Comparison of ENCODE assay signal across 16 cellular contexts in the genomic region with DNA sequence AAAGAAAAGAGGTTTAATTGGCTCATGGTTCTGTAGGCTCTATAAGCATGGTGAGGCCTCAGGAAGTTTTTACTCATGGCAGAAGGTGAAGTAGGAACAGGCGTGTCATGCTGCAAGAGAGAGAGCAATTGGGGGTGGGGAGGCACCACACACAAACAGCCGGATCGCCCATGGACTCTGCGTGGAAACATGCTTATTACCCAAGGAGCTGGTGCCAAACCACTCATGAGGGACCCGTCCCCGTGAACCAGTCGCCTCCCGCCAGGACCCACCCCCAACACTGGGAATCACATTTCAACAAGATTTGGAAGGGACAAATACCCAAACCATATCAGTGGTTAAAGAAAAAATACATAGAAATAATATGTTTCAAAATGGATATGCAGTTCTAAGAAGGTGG.
"Had no signal": no experiment of that assay in that cellular context is flagged by ENCODE, and none has a peak within 500 bp of the region (broad histone marks: within the 10 kb centered on the region; RNA-seq: fewer than 3 reads in every experiment).

No MANE protein-coding gene starts in this region.

- H3K9me3 ChIP-seq: colonic mucosa, esophagus muscularis mucosa, gastroesophageal sphincter, lower lobe of right lung had no signal

- H3K27ac ChIP-seq: colonic mucosa, dorsolateral prefrontal cortex, esophagus muscularis mucosa, foreskin keratinocyte, gastroesophageal sphincter, heart right ventricle, left ventricle myocardium inferior, lower lobe of right lung had no signal

- H3K4me3 ChIP-seq: colonic mucosa, dorsolateral prefrontal cortex, esophagus muscularis mucosa, gastroesophageal sphincter, heart right ventricle, left ventricle myocardium inferior, lower lobe of right lung had no signal

- H3K27ac Mint-ChIP-seq: mesothelial cell of epicardium had no signal

- H3K36me3 ChIP-seq: colonic mucosa, esophagus muscularis mucosa, gastroesophageal sphincter, heart right ventricle, left ventricle myocardium inferior, lower lobe of right lung had no signal

- H3K4me1 ChIP-seq: colonic mucosa, foreskin keratinocyte, lower lobe of right lung had no signal

- H3K27me3 ChIP-seq: colonic mucosa, dorsolateral prefrontal cortex, esophagus muscularis mucosa, foreskin keratinocyte, gastroesophageal sphincter, heart right ventricle had no signal

- DNase-seq: colonic mucosa; dermis blood vessel endothelial cell; dorsolateral prefrontal cortex; effector CD4-positive, alpha-beta T cell; effector memory CD4-positive, alpha-beta T cell; foreskin keratinocyte; head of caudate nucleus; heart right ventricle; hippocampal formation; left cardiac atrium; left ventricle myocardium inferior; lower lobe of right lung; mesenchymal stem cell had no signal

- ATAC-seq: gastroesophageal sphincter, heart right ventricle, left cardiac atrium had no signal

- H3K4me3 Mint-ChIP-seq: mesothelial cell of epicardium had no signal

- H3K9me3 Mint-ChIP-seq: mesothelial cell of epicardium had no signal
